8 cellular contexts compared by ENCODE assay signal in the genomic region with DNA sequence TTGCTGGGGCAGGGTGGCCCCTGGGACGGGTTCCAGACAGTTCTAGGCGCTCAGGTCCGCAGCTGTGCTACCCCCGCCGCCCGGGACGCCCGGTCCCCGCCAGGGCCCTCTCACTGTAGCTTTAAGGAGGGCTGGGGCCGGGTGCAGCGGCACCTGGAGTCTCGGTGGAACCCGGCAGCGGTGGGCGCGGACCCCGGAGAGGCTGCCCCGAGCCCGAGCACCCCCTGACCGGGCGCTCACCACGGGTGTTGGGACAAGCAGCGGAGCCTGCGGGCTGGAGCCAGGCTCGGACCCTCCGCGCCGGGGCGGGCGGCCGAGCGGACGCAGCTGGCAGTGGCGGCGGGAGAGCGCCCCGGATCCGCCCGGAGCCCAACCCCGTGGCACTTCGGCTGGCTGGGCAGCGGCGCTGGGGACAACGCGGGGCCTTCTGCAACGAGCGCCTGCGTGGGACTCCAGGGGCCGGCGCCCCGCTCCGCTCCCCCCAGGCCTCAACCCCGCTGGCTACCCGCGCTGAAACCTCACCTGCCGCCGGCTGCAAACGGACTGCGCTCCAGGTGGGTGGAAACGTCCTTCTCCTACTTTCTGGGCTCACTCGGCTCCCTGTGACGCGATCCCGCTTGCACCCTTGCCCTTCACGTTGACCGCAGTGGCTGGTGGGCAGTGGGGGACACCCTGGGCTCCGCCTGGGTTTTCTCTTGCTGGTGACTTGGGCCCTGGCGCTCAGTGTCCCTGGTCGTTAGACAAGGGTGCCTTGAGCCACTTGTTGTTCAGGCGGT.
DNase-seq lines count a peak whose midpoint lies in the region; ATAC-seq and TF ChIP-seq lines count a peak whose summit lies in the region.

No MANE protein-coding gene starts in this region.

- peaks cover 10% of the 10 kb centered on the region for H3K27me3 Mint-ChIP-seq in activated naive CD8-positive, alpha-beta T cell treated with anti-CD3 and anti-CD28 coated beads, Interleukin-2, amount 50 U/mL, for 24 hours
- peaks cover 7 to 9% (median 8%) of the 10 kb centered on the region in 3 donors for H3K27me3 Mint-ChIP-seq in immature natural killer cell (ENCODE audit: low read depth in 3 of 3)

- peaks cover 5% of the 10 kb centered on the region for H3K4me1 Mint-ChIP-seq in activated naive CD8-positive, alpha-beta T cell treated with anti-CD3 and anti-CD28 coated beads, Interleukin-2, amount 50 U/mL, for 24 hours
- peaks cover 6 to 12% of the 10 kb centered on the region in 2 donors for H3K4me1 Mint-ChIP-seq in immature natural killer cell

- H3K36me3 ChIP-seq in spleen = no peaks in the 10 kb centered on the region

- peak; percentile 25 for DNase-seq in NCI-H774 (lab: John Stamatoyannopoulos, UW)
- DNase-seq in activated naive CD8-positive, alpha-beta T cell treated with anti-CD3 and anti-CD28 coated beads, Interleukin-2, amount 50 U/mL, for 24 hours = peak; percentile 10
- peak in 1 of 3 donors; percentile 17 for DNase-seq in immature natural killer cell
- peak; percentile 78 for DNase-seq in spleen
- no peak for DNase-seq in KG1 (lab: John Stamatoyannopoulos, UW)
- DNase-seq in MV-4-11 (lab: John Stamatoyannopoulos, UW) = no peak

- peaks cover 0 to 13% (median 6%) of the 10 kb centered on the region in 6 donors for H3K4me1 ChIP-seq in spleen

- WGBS in spleen, 5 donors = 2 to 11% (median 8%) methylated on average over 19 to 70 of the region's 70 CpGs

- no peak overlapping the region for H3K27ac Mint-ChIP-seq in activated naive CD8-positive, alpha-beta T cell treated with anti-CD3 and anti-CD28 coated beads, Interleukin-2, amount 50 U/mL, for 24 hours
- H3K27ac Mint-ChIP-seq in immature natural killer cell = peak overlapping the region in 1 of 6 donors; percentile 31

- intact Hi-C loops in spleen (cut with DNase I; ENCODE audit: low total_unique reads) = no loop called here

- peak overlapping the region; percentile 63 for H3K4me3 Mint-ChIP-seq in activated naive CD8-positive, alpha-beta T cell treated with anti-CD3 and anti-CD28 coated beads, Interleukin-2, amount 50 U/mL, for 24 hours
- peak overlapping the region; percentile 41 to 88 (median 75) for H3K4me3 Mint-ChIP-seq in immature natural killer cell

- H3K9me3 ChIP-seq in spleen = peaks cover 0 to 42% (median 8%) of the 10 kb centered on the region in 8 donors

- H3K4me3 ChIP-seq in spleen = peak overlapping the region in 7 of 8 donors; percentile 26 to 67 (median 39)

- peaks cover 8% of the 10 kb centered on the region for H3K36me3 Mint-ChIP-seq in activated naive CD8-positive, alpha-beta T cell treated with anti-CD3 and anti-CD28 coated beads, Interleukin-2, amount 50 U/mL, for 24 hours (ENCODE audit: low read depth)
- peaks cover 0 to 3% (median 0%) of the 10 kb centered on the region in 3 donors for H3K36me3 Mint-ChIP-seq in immature natural killer cell

- TF ChIP-seq CTCF in spleen (IDR thresholded peaks at IDR 0.05 in 8 of 11, conservative IDR thresholded peaks at IDR 0.05 in 3 of 11) = no peak

- TF ChIP-seq POLR2A in spleen (IDR thresholded peaks at IDR 0.05) = no peak

- H3K27ac ChIP-seq in spleen = peak overlapping the region in 2 of 8 donors; percentile 44 to 73

- ATAC-seq in activated naive CD8-positive, alpha-beta T cell treated with anti-CD3 and anti-CD28 coated beads, Interleukin-2, amount 50 U/mL, for 24 hours = no peak
- no peak for ATAC-seq in GM21529 (IDR thresholded peaks at IDR 0.05; ENCODE audit: unreplicated experiment)
- ATAC-seq in GM21737 (IDR thresholded peaks at IDR 0.05; ENCODE audit: unreplicated experiment) = no peak

- H3K27me3 ChIP-seq in spleen (replicated peaks in 1 of 7) = peaks cover 0 to 28% (median 12%) of the 10 kb centered on the region in 7 donors

- peaks cover 17% of the 10 kb centered on the region for H3K9me3 Mint-ChIP-seq in activated naive CD8-positive, alpha-beta T cell treated with anti-CD3 and anti-CD28 coated beads, Interleukin-2, amount 50 U/mL, for 24 hours
- H3K9me3 Mint-ChIP-seq in immature natural killer cell = peaks cover 0 to 29% (median 6%) of the 10 kb centered on the region in 6 donors

Comparison
In these comparisons a context has a peak if more than half of its experiments do, and no peak if none do; other contexts are left out.
1. DNase-seq: peak in NCI-H774 (single experiment), activated naive CD8-positive, alpha-beta T cell treated with anti-CD3 and anti-CD28 coated beads, Interleukin-2, amount 50 U/mL, for 24 hours (single experiment) and spleen (single experiment); none in KG1 (single experiment) and MV-4-11 (single experiment).